In the genomic region with DNA sequence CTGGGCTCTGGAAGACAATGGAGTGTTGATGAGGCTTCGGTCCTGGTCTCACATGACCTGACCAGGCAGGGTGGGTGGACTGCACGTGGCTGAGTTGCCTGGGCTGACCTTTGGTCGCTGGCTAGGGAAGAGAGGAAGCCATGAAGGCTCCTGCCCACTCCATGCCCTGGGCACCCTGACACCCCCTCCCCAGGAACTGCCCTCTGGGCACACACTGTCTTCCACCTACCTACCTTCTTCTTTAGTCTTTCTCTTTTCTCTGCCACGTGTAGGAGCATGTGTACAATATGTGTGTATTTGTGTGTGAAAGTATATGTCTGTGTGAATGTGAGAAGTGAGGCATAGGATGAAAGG, we compare ENCODE assay signal across 1 cellular context.
TF ChIP-seq lines count a peak whose summit lies in the region.

No MANE protein-coding gene starts in this region.

TF ChIP-seq in HepG2, 621 proteins besides CTCF, POLR2A, EP300 and RAD21 (continued from another document and continues in another):
- TF ChIP-seq, protein P1, sequence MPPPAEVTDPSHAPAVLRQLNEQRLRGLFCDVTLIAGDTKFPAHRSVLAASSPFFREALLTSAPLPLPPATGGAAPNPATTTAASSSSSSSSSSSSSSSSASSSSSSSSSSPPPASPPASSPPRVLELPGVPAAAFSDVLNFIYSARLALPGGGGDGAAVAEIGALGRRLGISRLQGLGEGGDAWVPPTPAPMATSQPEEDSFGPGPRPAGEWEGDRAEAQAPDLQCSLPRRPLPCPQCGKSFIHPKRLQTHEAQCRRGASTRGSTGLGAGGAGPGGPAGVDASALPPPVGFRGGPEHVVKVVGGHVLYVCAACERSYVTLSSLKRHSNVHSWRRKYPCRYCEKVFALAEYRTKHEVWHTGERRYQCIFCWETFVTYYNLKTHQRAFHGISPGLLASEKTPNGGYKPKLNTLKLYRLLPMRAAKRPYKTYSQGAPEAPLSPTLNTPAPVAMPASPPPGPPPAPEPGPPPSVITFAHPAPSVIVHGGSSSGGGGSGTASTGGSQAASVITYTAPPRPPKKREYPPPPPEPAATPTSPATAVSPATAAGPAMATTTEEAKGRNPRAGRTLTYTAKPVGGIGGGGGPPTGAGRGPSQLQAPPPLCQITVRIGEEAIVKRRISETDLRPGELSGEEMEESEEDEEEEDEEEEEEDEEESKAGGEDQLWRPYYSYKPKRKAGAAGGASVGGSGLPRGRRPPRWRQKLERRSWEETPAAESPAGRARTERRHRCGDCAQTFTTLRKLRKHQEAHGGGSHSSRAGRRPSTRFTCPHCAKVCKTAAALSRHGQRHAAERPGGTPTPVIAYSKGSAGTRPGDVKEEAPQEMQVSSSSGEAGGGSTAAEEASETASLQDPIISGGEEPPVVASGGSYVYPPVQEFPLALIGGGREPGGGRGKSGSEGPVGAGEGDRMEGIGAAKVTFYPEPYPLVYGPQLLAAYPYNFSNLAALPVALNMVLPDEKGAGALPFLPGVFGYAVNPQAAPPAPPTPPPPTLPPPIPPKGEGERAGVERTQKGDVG (CRISPR knock-in tag; IDR thresholded peaks at IDR 0.05; ENCODE audit: borderline replicate concordance), result no peak
- TF ChIP-seq KDM4B (CRISPR knock-in tag; IDR thresholded peaks at IDR 0.05) (peak; percentile 64; the same call in 1 of the 2 replicates), SIN3B (IDR thresholded peaks at IDR 0.05; ENCODE audit: low read length) (no peak), NFIB (CRISPR knock-in tag; IDR thresholded peaks at IDR 0.05; ENCODE audit: borderline replicate concordance) (no peak), NFRKB (IDR thresholded peaks at IDR 0.05) (no peak), AHR (CRISPR knock-in tag; IDR thresholded peaks at IDR 0.05) (peak; percentile 72; the same call in 1 of the 2 replicates), ZNF317 (CRISPR knock-in tag; IDR thresholded peaks at IDR 0.05) (0 out of 2 replicates have a peak, but pooled peaks have one; percentile 29), ZFY (CRISPR knock-in tag; IDR thresholded peaks at IDR 0.05) (peak; percentile 46; the same call in 1 of the 2 replicates), ZNF737 (CRISPR knock-in tag; IDR thresholded peaks at IDR 0.05; ENCODE audit: borderline replicate concordance) (no peak), KDM6A (CRISPR knock-in tag; IDR thresholded peaks at IDR 0.05; ENCODE audit: low read depth) (no peak), HHEX (CRISPR knock-in tag; IDR thresholded peaks at IDR 0.05) (no peak), SRY (CRISPR knock-in tag; IDR thresholded peaks at IDR 0.05) (0 out of 2 replicates have a peak, but pooled peaks have one; percentile 63), ZNF264 (CRISPR knock-in tag; IDR thresholded peaks at IDR 0.05) (peak; percentile 62; the same call in 1 of the 2 replicates), ZC3H13 (CRISPR knock-in tag; IDR thresholded peaks at IDR 0.05) (no peak), MYC (CRISPR knock-in tag; IDR thresholded peaks at IDR 0.05; ENCODE audit: borderline replicate concordance) (peak; percentile 83; the same call in 1 of the 2 replicates), ATF7-NPFF (CRISPR knock-in tag; IDR thresholded peaks at IDR 0.05; ENCODE audit: low read depth) (0 out of 2 replicates have a peak, but pooled peaks have one; percentile 61), ZNF138 (CRISPR knock-in tag; IDR thresholded peaks at IDR 0.05; ENCODE audit: low read depth) (0 out of 2 replicates have a peak, but pooled peaks have one; percentile 35), CBX5 (CRISPR knock-in tag; IDR thresholded peaks at IDR 0.05; ENCODE audit: borderline replicate concordance) (peak; percentile 81), SOX13 (IDR thresholded peaks at IDR 0.05) (no peak), SOX13 (CRISPR knock-in tag; conservative IDR thresholded peaks at IDR 0.05 in 1 of 2, IDR thresholded peaks at IDR 0.05 in 1 of 2) (peak in 1 of 2 experiments; percentile 87; a peak in 2 of 4 replicates), MBD4 (IDR thresholded peaks at IDR 0.05; ENCODE audit: borderline replicate concordance, low read length) (no peak), SCMH1 (CRISPR knock-in tag; IDR thresholded peaks at IDR 0.05; ENCODE audit: borderline replicate concordance) (no peak), ZNF44 (CRISPR knock-in tag; IDR thresholded peaks at IDR 0.05) (no peak), KMT2B (CRISPR knock-in tag; IDR thresholded peaks at IDR 0.05) (0 out of 2 replicates have a peak, but pooled peaks have one; percentile 30), SMAD3 (CRISPR knock-in tag; IDR thresholded peaks at IDR 0.05) (0 out of 2 replicates have a peak, but pooled peaks have one; percentile 40), DPF2 (CRISPR knock-in tag; IDR thresholded peaks at IDR 0.05; ENCODE audit: borderline replicate concordance, low read depth) (no peak), ZNF766 (CRISPR knock-in tag; IDR thresholded peaks at IDR 0.05; ENCODE audit: borderline replicate concordance) (no peak)
- TF ChIP-seq, protein P2, sequence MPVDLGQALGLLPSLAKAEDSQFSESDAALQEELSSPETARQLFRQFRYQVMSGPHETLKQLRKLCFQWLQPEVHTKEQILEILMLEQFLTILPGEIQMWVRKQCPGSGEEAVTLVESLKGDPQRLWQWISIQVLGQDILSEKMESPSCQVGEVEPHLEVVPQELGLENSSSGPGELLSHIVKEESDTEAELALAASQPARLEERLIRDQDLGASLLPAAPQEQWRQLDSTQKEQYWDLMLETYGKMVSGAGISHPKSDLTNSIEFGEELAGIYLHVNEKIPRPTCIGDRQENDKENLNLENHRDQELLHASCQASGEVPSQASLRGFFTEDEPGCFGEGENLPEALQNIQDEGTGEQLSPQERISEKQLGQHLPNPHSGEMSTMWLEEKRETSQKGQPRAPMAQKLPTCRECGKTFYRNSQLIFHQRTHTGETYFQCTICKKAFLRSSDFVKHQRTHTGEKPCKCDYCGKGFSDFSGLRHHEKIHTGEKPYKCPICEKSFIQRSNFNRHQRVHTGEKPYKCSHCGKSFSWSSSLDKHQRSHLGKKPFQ (CRISPR knock-in tag; IDR thresholded peaks at IDR 0.05; ENCODE audit: insufficient replicate concordance), result no peak
- TF ChIP-seq, protein P3, sequence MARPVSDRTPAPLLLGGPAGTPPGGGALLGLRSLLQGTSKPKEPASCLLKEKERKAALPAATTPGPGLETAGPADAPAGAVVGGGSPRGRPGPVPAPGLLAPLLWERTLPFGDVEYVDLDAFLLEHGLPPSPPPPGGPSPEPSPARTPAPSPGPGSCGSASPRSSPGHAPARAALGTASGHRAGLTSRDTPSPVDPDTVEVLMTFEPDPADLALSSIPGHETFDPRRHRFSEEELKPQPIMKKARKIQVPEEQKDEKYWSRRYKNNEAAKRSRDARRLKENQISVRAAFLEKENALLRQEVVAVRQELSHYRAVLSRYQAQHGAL (CRISPR knock-in tag; IDR thresholded peaks at IDR 0.05; ENCODE audit: not compliant biosample characterization), result no peak
- TF ChIP-seq, protein P4, sequence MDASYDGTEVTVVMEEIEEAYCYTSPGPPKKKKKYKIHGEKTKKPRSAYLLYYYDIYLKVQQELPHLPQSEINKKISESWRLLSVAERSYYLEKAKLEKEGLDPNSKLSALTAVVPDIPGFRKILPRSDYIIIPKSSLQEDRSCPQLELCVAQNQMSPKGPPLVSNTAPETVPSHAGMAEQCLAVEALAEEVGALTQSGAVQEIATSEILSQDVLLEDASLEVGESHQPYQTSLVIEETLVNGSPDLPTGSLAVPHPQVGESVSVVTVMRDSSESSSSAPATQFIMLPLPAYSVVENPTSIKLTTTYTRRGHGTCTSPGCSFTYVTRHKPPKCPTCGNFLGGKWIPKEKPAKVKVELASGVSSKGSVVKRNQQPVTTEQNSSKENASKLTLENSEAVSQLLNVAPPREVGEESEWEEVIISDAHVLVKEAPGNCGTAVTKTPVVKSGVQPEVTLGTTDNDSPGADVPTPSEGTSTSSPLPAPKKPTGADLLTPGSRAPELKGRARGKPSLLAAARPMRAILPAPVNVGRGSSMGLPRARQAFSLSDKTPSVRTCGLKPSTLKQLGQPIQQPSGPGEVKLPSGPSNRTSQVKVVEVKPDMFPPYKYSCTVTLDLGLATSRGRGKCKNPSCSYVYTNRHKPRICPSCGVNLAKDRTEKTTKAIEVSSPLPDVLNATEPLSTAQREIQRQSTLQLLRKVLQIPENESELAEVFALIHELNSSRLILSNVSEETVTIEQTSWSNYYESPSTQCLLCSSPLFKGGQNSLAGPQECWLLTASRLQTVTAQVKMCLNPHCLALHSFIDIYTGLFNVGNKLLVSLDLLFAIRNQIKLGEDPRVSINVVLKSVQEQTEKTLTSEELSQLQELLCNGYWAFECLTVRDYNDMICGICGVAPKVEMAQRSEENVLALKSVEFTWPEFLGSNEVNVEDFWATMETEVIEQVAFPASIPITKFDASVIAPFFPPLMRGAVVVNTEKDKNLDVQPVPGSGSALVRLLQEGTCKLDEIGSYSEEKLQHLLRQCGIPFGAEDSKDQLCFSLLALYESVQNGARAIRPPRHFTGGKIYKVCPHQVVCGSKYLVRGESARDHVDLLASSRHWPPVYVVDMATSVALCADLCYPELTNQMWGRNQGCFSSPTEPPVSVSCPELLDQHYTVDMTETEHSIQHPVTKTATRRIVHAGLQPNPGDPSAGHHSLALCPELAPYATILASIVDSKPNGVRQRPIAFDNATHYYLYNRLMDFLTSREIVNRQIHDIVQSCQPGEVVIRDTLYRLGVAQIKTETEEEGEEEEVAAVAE (CRISPR knock-in tag; IDR thresholded peaks at IDR 0.05; ENCODE audit: borderline replicate concordance), result no peak
- TF ChIP-seq, protein P5, sequence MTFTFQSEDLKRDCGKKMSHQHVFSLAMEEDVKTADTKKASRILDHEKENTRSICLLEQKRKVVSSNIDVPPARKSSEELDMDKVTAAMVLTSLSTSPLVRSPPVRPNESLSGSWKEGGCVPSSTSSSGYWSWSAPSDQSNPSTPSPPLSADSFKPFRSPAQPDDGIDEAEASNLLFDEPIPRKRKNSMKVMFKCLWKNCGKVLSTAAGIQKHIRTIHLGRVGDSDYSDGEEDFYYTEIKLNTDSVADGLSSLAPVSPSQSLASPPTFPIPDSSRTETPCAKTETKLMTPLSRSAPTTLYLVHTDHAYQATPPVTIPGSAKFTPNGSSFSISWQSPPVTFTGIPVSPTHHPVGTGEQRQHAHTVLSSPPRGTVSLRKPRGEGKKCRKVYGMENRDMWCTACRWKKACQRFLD (CRISPR knock-in tag; IDR thresholded peaks at IDR 0.05; ENCODE audit: borderline replicate concordance), result no peak
- TF ChIP-seq, protein P6, sequence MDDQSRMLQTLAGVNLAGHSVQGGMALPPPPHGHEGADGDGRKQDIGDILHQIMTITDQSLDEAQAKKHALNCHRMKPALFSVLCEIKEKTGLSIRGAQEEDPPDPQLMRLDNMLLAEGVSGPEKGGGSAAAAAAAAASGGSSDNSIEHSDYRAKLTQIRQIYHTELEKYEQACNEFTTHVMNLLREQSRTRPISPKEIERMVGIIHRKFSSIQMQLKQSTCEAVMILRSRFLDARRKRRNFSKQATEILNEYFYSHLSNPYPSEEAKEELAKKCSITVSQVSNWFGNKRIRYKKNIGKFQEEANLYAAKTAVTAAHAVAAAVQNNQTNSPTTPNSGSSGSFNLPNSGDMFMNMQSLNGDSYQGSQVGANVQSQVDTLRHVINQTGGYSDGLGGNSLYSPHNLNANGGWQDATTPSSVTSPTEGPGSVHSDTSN (CRISPR knock-in tag; IDR thresholded peaks at IDR 0.05; ENCODE audit: borderline replicate concordance), result no peak
- TF ChIP-seq, protein P7, sequence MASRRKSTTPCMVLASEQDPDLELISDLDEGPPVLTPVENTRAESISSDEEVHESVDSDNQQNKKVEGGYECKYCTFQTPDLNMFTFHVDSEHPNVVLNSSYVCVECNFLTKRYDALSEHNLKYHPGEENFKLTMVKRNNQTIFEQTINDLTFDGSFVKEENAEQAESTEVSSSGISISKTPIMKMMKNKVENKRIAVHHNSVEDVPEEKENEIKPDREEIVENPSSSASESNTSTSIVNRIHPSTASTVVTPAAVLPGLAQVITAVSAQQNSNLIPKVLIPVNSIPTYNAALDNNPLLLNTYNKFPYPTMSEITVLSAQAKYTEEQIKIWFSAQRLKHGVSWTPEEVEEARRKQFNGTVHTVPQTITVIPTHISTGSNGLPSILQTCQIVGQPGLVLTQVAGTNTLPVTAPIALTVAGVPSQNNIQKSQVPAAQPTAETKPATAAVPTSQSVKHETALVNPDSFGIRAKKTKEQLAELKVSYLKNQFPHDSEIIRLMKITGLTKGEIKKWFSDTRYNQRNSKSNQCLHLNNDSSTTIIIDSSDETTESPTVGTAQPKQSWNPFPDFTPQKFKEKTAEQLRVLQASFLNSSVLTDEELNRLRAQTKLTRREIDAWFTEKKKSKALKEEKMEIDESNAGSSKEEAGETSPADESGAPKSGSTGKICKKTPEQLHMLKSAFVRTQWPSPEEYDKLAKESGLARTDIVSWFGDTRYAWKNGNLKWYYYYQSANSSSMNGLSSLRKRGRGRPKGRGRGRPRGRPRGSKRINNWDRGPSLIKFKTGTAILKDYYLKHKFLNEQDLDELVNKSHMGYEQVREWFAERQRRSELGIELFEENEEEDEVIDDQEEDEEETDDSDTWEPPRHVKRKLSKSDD (CRISPR knock-in tag; IDR thresholded peaks at IDR 0.05; ENCODE audit: low read depth), result no peak
- TF ChIP-seq, protein P8, sequence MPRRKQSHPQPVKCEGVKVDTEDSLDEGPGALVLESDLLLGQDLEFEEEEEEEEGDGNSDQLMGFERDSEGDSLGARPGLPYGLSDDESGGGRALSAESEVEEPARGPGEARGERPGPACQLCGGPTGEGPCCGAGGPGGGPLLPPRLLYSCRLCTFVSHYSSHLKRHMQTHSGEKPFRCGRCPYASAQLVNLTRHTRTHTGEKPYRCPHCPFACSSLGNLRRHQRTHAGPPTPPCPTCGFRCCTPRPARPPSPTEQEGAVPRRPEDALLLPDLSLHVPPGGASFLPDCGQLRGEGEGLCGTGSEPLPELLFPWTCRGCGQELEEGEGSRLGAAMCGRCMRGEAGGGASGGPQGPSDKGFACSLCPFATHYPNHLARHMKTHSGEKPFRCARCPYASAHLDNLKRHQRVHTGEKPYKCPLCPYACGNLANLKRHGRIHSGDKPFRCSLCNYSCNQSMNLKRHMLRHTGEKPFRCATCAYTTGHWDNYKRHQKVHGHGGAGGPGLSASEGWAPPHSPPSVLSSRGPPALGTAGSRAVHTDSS (CRISPR knock-in tag; conservative IDR thresholded peaks at IDR 0.05), result no peak
- TF ChIP-seq, protein P9, sequence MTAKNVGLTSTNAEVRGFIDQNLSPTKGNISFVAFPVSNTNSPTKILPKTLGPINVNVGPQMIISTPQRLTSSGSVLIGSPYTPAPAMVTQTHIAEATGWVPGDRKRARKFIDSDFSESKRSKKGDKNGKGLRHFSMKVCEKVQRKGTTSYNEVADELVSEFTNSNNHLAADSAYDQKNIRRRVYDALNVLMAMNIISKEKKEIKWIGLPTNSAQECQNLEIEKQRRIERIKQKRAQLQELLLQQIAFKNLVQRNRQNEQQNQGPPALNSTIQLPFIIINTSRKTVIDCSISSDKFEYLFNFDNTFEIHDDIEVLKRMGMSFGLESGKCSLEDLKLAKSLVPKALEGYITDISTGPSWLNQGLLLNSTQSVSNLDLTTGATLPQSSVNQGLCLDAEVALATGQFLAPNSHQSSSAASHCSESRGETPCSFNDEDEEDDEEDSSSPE (CRISPR knock-in tag; IDR thresholded peaks at IDR 0.05), result 0 out of 2 replicates have a peak, but pooled peaks have one; percentile 48
